ENCODE assay signal across 1 cellular context in genomic region chr2:238864207-238865014, GRCh38.
TF ChIP-seq lines count a peak whose summit lies in the region.

No MANE protein-coding gene starts in this region.

TF ChIP-seq in HEK293, 187 proteins besides CTCF, POLR2A, EP300 and RAD21 (continued from another document and continues in another):
- TF ChIP-seq AEBP2 (tag by site-specific recombination; IDR thresholded peaks at IDR 0.05; ENCODE audit: borderline replicate concordance) (no peak), ZNF140 (tag by site-specific recombination; IDR thresholded peaks at IDR 0.05) (no peak), ZNF792 (tag by site-specific recombination; IDR thresholded peaks at IDR 0.05) (no peak), ZNF324 (tag by site-specific recombination; IDR thresholded peaks at IDR 0.05) (no peak), ZNF133 (tag by site-specific recombination; IDR thresholded peaks at IDR 0.05) (no peak), ZNF624 (tag by site-specific recombination; IDR thresholded peaks at IDR 0.05) (no peak), ZFP41 (tag by site-specific recombination; IDR thresholded peaks at IDR 0.05; ENCODE audit: borderline replicate concordance) (no peak), PATZ1 (tag by site-specific recombination; IDR thresholded peaks at IDR 0.05) (0 out of 2 replicates have a peak, but pooled peaks have one; percentile 34), ZBTB1 (tag by site-specific recombination; IDR thresholded peaks at IDR 0.05) (no peak), ZNF221 (tag by site-specific recombination; IDR thresholded peaks at IDR 0.05; ENCODE audit: borderline replicate concordance) (no peak), ZNF473 (tag by site-specific recombination; IDR thresholded peaks at IDR 0.05) (no peak), ZIC2 (tag by site-specific recombination; IDR thresholded peaks at IDR 0.05) (peak; percentile 43), ZNF544 (tag by site-specific recombination; IDR thresholded peaks at IDR 0.05) (no peak), ZNF24 (tag by site-specific recombination; IDR thresholded peaks at IDR 0.05) (no peak), ZEB2 (tag by site-specific recombination; IDR thresholded peaks at IDR 0.05) (peak; percentile 32; the same call in 1 of the 2 replicates), HIC1 (tag by site-specific recombination; IDR thresholded peaks at IDR 0.05) (0 out of 2 replicates have a peak, but pooled peaks have one; percentile 29), ZNF248 (tag by site-specific recombination; IDR thresholded peaks at IDR 0.05) (no peak), PRDM10 (tag by site-specific recombination; IDR thresholded peaks at IDR 0.05) (0 out of 2 replicates have a peak, but pooled peaks have one; percentile 11), ZNF48 (tag by site-specific recombination; IDR thresholded peaks at IDR 0.05) (no peak), ZNF645 (tag by site-specific recombination; IDR thresholded peaks at IDR 0.05) (no peak), ZNF10 (tag by site-specific recombination; IDR thresholded peaks at IDR 0.05) (no peak), ZNF211 (tag by site-specific recombination; IDR thresholded peaks at IDR 0.05; ENCODE audit: low read depth) (no peak), GLI2 (tag by site-specific recombination; IDR thresholded peaks at IDR 0.05; ENCODE audit: borderline replicate concordance, low read depth) (no peak), ZNF585B (tag by site-specific recombination; IDR thresholded peaks at IDR 0.05) (no peak), ZNF768 (tag by site-specific recombination; IDR thresholded peaks at IDR 0.05) (no peak), ZNF16 (tag by site-specific recombination; IDR thresholded peaks at IDR 0.05; ENCODE audit: low read depth) (no peak), ZNF560 (tag by site-specific recombination; IDR thresholded peaks at IDR 0.05; ENCODE audit: borderline replicate concordance) (no peak), MEIS1 (CRISPR knock-in tag; IDR thresholded peaks at IDR 0.05; ENCODE audit: borderline replicate concordance) (no peak), ZNF433 (tag by site-specific recombination; IDR thresholded peaks at IDR 0.05; ENCODE audit: low read depth) (no peak), ZNF626 (tag by site-specific recombination; IDR thresholded peaks at IDR 0.05) (no peak), ZXDB (tag by site-specific recombination; IDR thresholded peaks at IDR 0.05) (peak; percentile 52; the same call in 1 of the 2 replicates), ZNF114 (tag by site-specific recombination; IDR thresholded peaks at IDR 0.05) (no peak), PBX3 (CRISPR knock-in tag; IDR thresholded peaks at IDR 0.05) (no peak; the same call in 1 of the 2 replicates), ZBTB44 (tag by site-specific recombination; IDR thresholded peaks at IDR 0.05) (no peak), ATF2 (tag by site-specific recombination; IDR thresholded peaks at IDR 0.05; ENCODE audit: low read depth) (no peak), ZNF677 (tag by site-specific recombination; IDR thresholded peaks at IDR 0.05) (no peak), ZNF404 (tag by site-specific recombination; IDR thresholded peaks at IDR 0.05) (no peak), ZNF280D (tag by site-specific recombination; IDR thresholded peaks at IDR 0.05) (no peak), KLF17 (tag by site-specific recombination; IDR thresholded peaks at IDR 0.05) (peak; percentile 62; the same call in 1 of the 2 replicates), ZBTB6 (tag by site-specific recombination; IDR thresholded peaks at IDR 0.05) (peak; percentile 15; the same call in 1 of the 2 replicates)
